Comparison of ENCODE assay signal across 26 cellular contexts in the genomic region with DNA sequence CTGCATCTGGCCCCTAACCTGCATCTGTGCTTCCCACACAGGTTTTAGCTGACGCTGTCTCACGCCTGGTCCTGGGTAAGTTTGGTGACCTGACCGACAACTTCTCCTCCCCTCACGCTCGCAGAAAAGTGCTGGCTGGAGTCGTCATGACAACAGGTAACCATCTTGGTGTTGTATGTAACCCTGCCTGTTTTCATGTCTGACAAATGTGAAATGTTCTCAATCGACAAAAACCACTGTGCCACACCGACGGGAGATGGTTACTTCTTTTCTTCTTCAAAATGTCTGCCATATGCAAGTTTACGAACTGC.
"Had no signal": no experiment of that assay in that cellular context is flagged by ENCODE, and none has a peak within 500 bp of the region (broad histone marks: within the 10 kb centered on the region; RNA-seq: fewer than 3 reads in every experiment).

No MANE protein-coding gene starts in this region.

- H3K4me2 ChIP-seq: smooth muscle cell had no signal

- H3K27ac Mint-ChIP-seq: memory B cell; mesothelial cell of epicardium; naive B cell; natural killer cell treated with Interleukin-12 subunit alpha and Interleukin-12 subunit beta and Interleukin-15 and Interleukin-18, amount 100 ng/mL, for 72 hours; progenitor cell of endocrine pancreas; stimulated activated naive CD8-positive, alpha-beta T cell treated with anti-CD3 and anti-CD28 coated beads, Interleukin-15, amount 100 ng/mL, for 72 hours had no signal

- H3K4me3 ChIP-seq: coronary artery, lung, mucosa of descending colon, pancreas, smooth muscle cell, suprapubic skin, transverse colon, upper lobe of right lung, uterus had no signal

- DNase-seq: dermis blood vessel endothelial cell; effector memory CD4-positive, alpha-beta T cell; hypothalamus; mucosa of descending colon; naive B cell; occipital lobe; stimulated activated CD4-positive, alpha-beta T cell treated with anti-CD3 and anti-CD28 coated beads, Interleukin-12 subunit alpha, Interleukin-12 subunit beta, amount 100 ng/mL, for 4 hours; stimulated activated CD4-positive, alpha-beta T cell treated with anti-CD3 and anti-CD28 coated beads, Interleukin-1b, Interleukin-23, amount 100 ng/mL, for 48 hours; stimulated activated CD4-positive, alpha-beta T cell treated with anti-CD3 and anti-CD28 coated beads, Interleukin-4, amount 100 ng/mL, for 1 hour; stimulated activated CD8-positive, alpha-beta memory T cell treated with anti-CD3 and anti-CD28 coated beads, Interleukin-4, amount 100 ng/mL, for 48 hours; stimulated activated naive CD4-positive, alpha-beta T cell; stimulated activated naive CD8-positive, alpha-beta T cell treated with anti-CD3 and anti-CD28 coated beads, Interleukin-15, amount 100 ng/mL, for 72 hours; transverse colon; upper lobe of right lung; uterus had no signal

- H3K27me3 ChIP-seq: pancreas, suprapubic skin, transverse colon, upper lobe of right lung, uterus had no signal

- H3K9me3 Mint-ChIP-seq: memory B cell; mesothelial cell of epicardium; natural killer cell treated with Interleukin-12 subunit alpha and Interleukin-12 subunit beta and Interleukin-15 and Interleukin-18, amount 100 ng/mL, for 72 hours had no signal

- H3K36me3 ChIP-seq: uterus had no signal

- H3K36me3 Mint-ChIP-seq: natural killer cell treated with Interleukin-12 subunit alpha and Interleukin-12 subunit beta and Interleukin-15 and Interleukin-18, amount 100 ng/mL, for 72 hours had no signal

- H3K4me3 Mint-ChIP-seq: memory B cell; mesothelial cell of epicardium; naive B cell; natural killer cell treated with Interleukin-12 subunit alpha and Interleukin-12 subunit beta and Interleukin-15 and Interleukin-18, amount 100 ng/mL, for 72 hours; stimulated activated naive CD8-positive, alpha-beta T cell treated with anti-CD3 and anti-CD28 coated beads, Interleukin-15, amount 100 ng/mL, for 72 hours had no signal

- H3K9me3 ChIP-seq: mucosa of descending colon, pancreas, suprapubic skin, transverse colon, upper lobe of right lung, uterus had no signal

- ATAC-seq: left lobe of liver; mucosa of descending colon; natural killer cell treated with Interleukin-12 subunit alpha and Interleukin-12 subunit beta and Interleukin-15 and Interleukin-18, amount 100 ng/mL, for 72 hours; pancreas; sciatic nerve; stimulated activated naive CD8-positive, alpha-beta T cell treated with anti-CD3 and anti-CD28 coated beads, Interleukin-15, amount 100 ng/mL, for 72 hours; upper lobe of right lung had no signal

- H3K4me1 Mint-ChIP-seq: memory B cell; mesothelial cell of epicardium; stimulated activated naive CD8-positive, alpha-beta T cell treated with anti-CD3 and anti-CD28 coated beads, Interleukin-15, amount 100 ng/mL, for 72 hours had no signal

- H3K27ac ChIP-seq: coronary artery, pancreas, suprapubic skin, transverse colon, upper lobe of right lung, uterus had no signal

- H3K27me3 Mint-ChIP-seq: memory B cell; naive B cell; natural killer cell treated with Interleukin-12 subunit alpha and Interleukin-12 subunit beta and Interleukin-15 and Interleukin-18, amount 100 ng/mL, for 72 hours; progenitor cell of endocrine pancreas; stimulated activated naive CD8-positive, alpha-beta T cell treated with anti-CD3 and anti-CD28 coated beads, Interleukin-15, amount 100 ng/mL, for 72 hours had no signal

- H3K4me1 ChIP-seq: pancreas, suprapubic skin, transverse colon, upper lobe of right lung, uterus had no signal
